In genomic region chr6:27281105-27281539, GRCh38 we compare ENCODE assay signal across 13 cellular contexts. TPM values are rescaled to one million over a fixed set of nuclear protein-coding genes. Genes with fewer than 3 reads are reported as not detected.
A peak's percentile ranks its signal among the peaks of the same experiment; 100 is the strongest.
DNase-seq lines count a peak whose midpoint lies in the region; ATAC-seq and TF ChIP-seq lines count a peak whose summit lies in the region.
"Had no signal": no experiment of that assay in that cellular context is flagged by ENCODE, and none has a peak within 500 bp of the region (broad histone marks: within the 10 kb centered on the region; RNA-seq: fewer than 3 reads in every experiment).

No MANE protein-coding gene starts in this region.

- H3K9ac ChIP-seq in PC-3 (ENCODE audit: low read length) (no peak overlapping the region), fibroblast of lung (ENCODE audit: insufficient read depth, low read length) (no peak overlapping the region), smooth muscle cell (ENCODE audit: low read depth) (no peak overlapping the region)

- TF ChIP-seq EP300 in ovary (IDR thresholded peaks at IDR 0.05): no peak

- no peak for TF ChIP-seq POLR2A in ovary (IDR thresholded peaks at IDR 0.05)

- peaks cover 6% of the 10 kb centered on the region for H3K4me1 Mint-ChIP-seq in T-helper 1 cell treated with Interleukin-12 subunit alpha and Interleukin-12 subunit beta and Interleukin-4 antibody, amounts not matched to agents 30 μg/mL and 1 μg/mL, for 36 hours (ENCODE audit: low read depth)
- H3K4me1 Mint-ChIP-seq: activated naive CD4-positive, alpha-beta T cell treated with anti-CD3 and anti-CD28 coated beads, Interleukin-2, amount 50 U/mL, for 24 hours had no signal

- POLR2A ChIA-PET in PC-3 (lab: Charles Lee; ENCODE audit: unreplicated experiment): no interaction called here

- H3K27me3 ChIP-seq in PC-3 (ENCODE audit: low read length): no peaks in the 10 kb centered on the region
- H3K27me3 ChIP-seq in fibroblast of lung (ENCODE audit: control insufficient read depth, insufficient read depth, low read length): peaks cover 12% of the 10 kb centered on the region
- no peaks in the 10 kb centered on the region for H3K27me3 ChIP-seq in smooth muscle cell (ENCODE audit: low read depth)
- no peaks in the 10 kb centered on the region for H3K27me3 ChIP-seq in ovary

- ATAC-seq in PC-3: no peak

- no TSS peak for BruUV-seq in PC-3 (replicated peaks; lab: Mats Ljungman, UMichigan)

- H3K36me3 ChIP-seq in PC-3 (ENCODE audit: low read depth, low read length) (no peaks in the 10 kb centered on the region), fibroblast of lung (ENCODE audit: control insufficient read depth, insufficient read depth, low read length) (no peaks in the 10 kb centered on the region), smooth muscle cell (ENCODE audit: low read depth) (no peaks in the 10 kb centered on the region), ovary (no peaks in the 10 kb centered on the region)

- H3K9me2 ChIP-seq in PC-3 (replicated peaks; ENCODE audit: low read length): no peaks in the 10 kb centered on the region

- WGBS in smooth muscle cell (ENCODE audit: low lambda C conversion rate): 5% methylated on average over 13 of the region's 13 CpGs
- WGBS in ovary, 3 donors: 7 to 12% (median 10%) methylated on average over 13 of the region's 13 CpGs

- no peaks in the 10 kb centered on the region for H3F3A ChIP-seq in PC-3 (ENCODE audit: low read length, unreplicated experiment)
- H3F3A ChIP-seq in smooth muscle cell (ENCODE audit: low read depth): no peaks in the 10 kb centered on the region

- DNase-seq in T-helper 1 cell: no peak
- DNase-seq in PC-3: no peak
- no peak for DNase-seq in fibroblast of lung (ENCODE audit: low read depth in 2 of 2)
- DNase-seq in smooth muscle cell (lab: John Stamatoyannopoulos, UW; ENCODE audit: unreplicated experiment): no peak
- no peak for DNase-seq in pons (ENCODE audit: low spot score)
- DNase-seq in ovary: no peak
- DNase-seq in foreskin fibroblast: no peak
- DNase-seq: activated CD4-positive, alpha-beta T cell treated with anti-CD3 and anti-CD28 coated beads for 48 hours; immature natural killer cell; stimulated activated CD4-positive, alpha-beta T cell treated with anti-CD3 and anti-CD28 coated beads, Interleukin-4, amount 100 ng/mL, for 24 hours had no signal

- peaks cover 72% of the 10 kb centered on the region for H3K27me3 Mint-ChIP-seq in T-helper 1 cell treated with Interleukin-12 subunit alpha and Interleukin-12 subunit beta and Interleukin-4 antibody, amounts not matched to agents 30 μg/mL and 1 μg/mL, for 36 hours (ENCODE audit: low read depth)

- peaks cover 51% of the 10 kb centered on the region for H3K9me3 Mint-ChIP-seq in T-helper 1 cell treated with Interleukin-12 subunit alpha and Interleukin-12 subunit beta and Interleukin-4 antibody, amounts not matched to agents 30 μg/mL and 1 μg/mL, for 36 hours

- H4K20me1 ChIP-seq in PC-3 (ENCODE audit: low read length) (no peaks in the 10 kb centered on the region), fibroblast of lung (ENCODE audit: control insufficient read depth, extremely low read depth, insufficient read depth, low read length) (no peaks in the 10 kb centered on the region), smooth muscle cell (ENCODE audit: low read depth) (no peaks in the 10 kb centered on the region)

- H3K4me1 ChIP-seq in PC-3 (ENCODE audit: insufficient read depth, low read length): peaks cover 3% of the 10 kb centered on the region
- H3K4me1 ChIP-seq in fibroblast of lung (ENCODE audit: control insufficient read depth, extremely low read depth, insufficient read depth, low read length): no peaks in the 10 kb centered on the region
- peaks cover 5% of the 10 kb centered on the region for H3K4me1 ChIP-seq in smooth muscle cell (ENCODE audit: low read depth)
- peaks cover 2% of the 10 kb centered on the region for H3K4me1 ChIP-seq in ovary (ENCODE audit: insufficient read depth)

- no peaks in the 10 kb centered on the region for H3K9me3 ChIP-seq in PC-3 (ENCODE audit: low read length)
- H3K9me3 ChIP-seq in fibroblast of lung (ENCODE audit: control insufficient read depth, insufficient read depth, low read depth, low read length): no peaks in the 10 kb centered on the region
- H3K9me3 ChIP-seq in smooth muscle cell (replicated peaks; ENCODE audit: low read depth): no peaks in the 10 kb centered on the region
- H3K9me3 ChIP-seq in ovary: peaks cover 0 to 5% of the 10 kb centered on the region in 2 donors

- H3K4me3 ChIP-seq in PC-3 (ENCODE audit: low read length) (peak overlapping the region; percentile 75), fibroblast of lung (replicated peaks in 1 of 4; ENCODE audit: control extremely low read depth in 1 of 4, insufficient read depth in 1 of 4, low read depth in 3 of 4, low read length in 4 of 4) (peak overlapping the region; percentile 37 to 76 (median 49)), smooth muscle cell (peak overlapping the region; percentile 74), ovary (no peak overlapping the region), foreskin fibroblast (ENCODE audit: low read depth in 1 of 2, low read length in 2 of 2) (peak overlapping the region in 1 of 2 donors; percentile 45)

- peak overlapping the region; percentile 41 for H3K27ac Mint-ChIP-seq in T-helper 1 cell treated with Interleukin-12 subunit alpha and Interleukin-12 subunit beta and Interleukin-4 antibody, amounts not matched to agents 30 μg/mL and 1 μg/mL, for 36 hours
- H3K27ac Mint-ChIP-seq: immature natural killer cell had no signal

- H3K27ac ChIP-seq in PC-3 (ENCODE audit: low read length) (no peak overlapping the region), fibroblast of lung (ENCODE audit: insufficient read depth, low read length) (no peak overlapping the region), smooth muscle cell (ENCODE audit: low read depth) (no peak overlapping the region), ovary (no peak overlapping the region)

- peaks cover 13% of the 10 kb centered on the region for H3K36me3 Mint-ChIP-seq in T-helper 1 cell treated with Interleukin-12 subunit alpha and Interleukin-12 subunit beta and Interleukin-4 antibody, amounts not matched to agents 30 μg/mL and 1 μg/mL, for 36 hours (ENCODE audit: low read depth)

- CTCF ChIA-PET in PC-3 (lab: Charles Lee): no interaction called here

- peak overlapping the region; percentile 83 for H3K4me2 ChIP-seq in PC-3 (ENCODE audit: low read length)
- peak overlapping the region; percentile 44 for H3K4me2 ChIP-seq in fibroblast of lung (ENCODE audit: extremely low read depth, insufficient read depth, low read length)
- H3K4me2 ChIP-seq in smooth muscle cell: peak overlapping the region; percentile 87

- TF ChIP-seq CTCF in PC-3 (conservative IDR thresholded peaks at IDR 0.05; ENCODE audit: low read depth, low read length): no peak
- TF ChIP-seq CTCF in fibroblast of lung (conservative IDR thresholded peaks at IDR 0.05 in 1 of 2, IDR thresholded peaks at IDR 0.05 in 1 of 2; ENCODE audit: low read depth in 1 of 2, low read length in 2 of 2): no peak
- no peak for TF ChIP-seq CTCF in smooth muscle cell (IDR thresholded peaks at IDR 0.05; ENCODE audit: borderline replicate concordance, insufficient read depth, poor library complexity, severe bottlenecking)
- no peak for TF ChIP-seq CTCF in ovary (IDR thresholded peaks at IDR 0.05)
- no peak for TF ChIP-seq CTCF in foreskin fibroblast (IDR thresholded peaks at IDR 0.05; ENCODE audit: low read depth, low read length)

- intact Hi-C loops in PC-3 (cut with micrococcal nuclease): no loop called here
- intact Hi-C loops in ovary (cut with DNase I): no loop called here

- no peak overlapping the region for H3K4me3 Mint-ChIP-seq in T-helper 1 cell treated with Interleukin-12 subunit alpha and Interleukin-12 subunit beta and Interleukin-4 antibody, amounts not matched to agents 30 μg/mL and 1 μg/mL, for 36 hours
- H3K4me3 Mint-ChIP-seq: activated naive CD4-positive, alpha-beta T cell treated with anti-CD3 and anti-CD28 coated beads, Interleukin-2, amount 50 U/mL, for 24 hours had no signal

- peak overlapping the region; percentile 76 for H2AFZ ChIP-seq in PC-3 (ENCODE audit: low read length)
- H2AFZ ChIP-seq in fibroblast of lung (ENCODE audit: low read length): no peak overlapping the region
- H2AFZ ChIP-seq in smooth muscle cell (ENCODE audit: low read depth): peak overlapping the region; percentile 92

- no peaks in the 10 kb centered on the region for H3K79me2 ChIP-seq in PC-3 (ENCODE audit: low read length)
- H3K79me2 ChIP-seq in fibroblast of lung (ENCODE audit: control insufficient read depth, insufficient read depth, low read length): no peaks in the 10 kb centered on the region
- H3K79me2 ChIP-seq in smooth muscle cell (ENCODE audit: low read depth): no peaks in the 10 kb centered on the region

RNA-seq across cellular contexts. Expression of gene POM121L2, which starts 31.0 kb away (rescaled TPM):
- not detected in 2 replicates for total RNA-seq in PC-3 (2014; rRNA removed)
- not detected in 2 replicates for total RNA-seq in fibroblast of lung
- polyA plus RNA-seq in fibroblast of lung: not detected in 2 replicates
- polyA plus RNA-seq in fibroblast of lung (2012): not detected in 2 replicates
- polyA minus RNA-seq in fibroblast of lung (ENCODE audit: low replicate concordance): not detected in 2 replicates
- not detected in 2 replicates for total RNA-seq in smooth muscle cell
- polyA plus RNA-seq in smooth muscle cell: not detected in 2 replicates
- under 1 TPM in 1 of 7 donors, not detected in 6; 0.05 TPM for total RNA-seq in ovary
- under 1 TPM in 1 of 2 donors, not detected in 1; 0.02 TPM for polyA plus RNA-seq in ovary
- total RNA-seq: subcutaneous adipose tissue had no signal
- polyA plus RNA-seq: immature natural killer cell had no signal

RNA-seq across cellular contexts. Expression of gene PRSS16, which starts 33.6 kb away (rescaled TPM):
- total RNA-seq in PC-3 (2014; rRNA removed) (7.3 and 15.9 TPM in 2 replicates), fibroblast of lung (not detected in 2 replicates), smooth muscle cell (3.3 and 7.6 TPM in 2 replicates), ovary (10 to 100 TPM in 1 of 7 donors, 1 to 10 TPM in 6; 1.7 to 16.9 (median 3.2) TPM)
- polyA plus RNA-seq in fibroblast of lung (0.15 TPM in 1 of 2 replicates, not detected in the other), smooth muscle cell (2.8 and 5.7 TPM in 2 replicates), ovary (1 to 10 TPM; 2.8 to 3.5 TPM)
- polyA plus RNA-seq in fibroblast of lung (2012): not detected in 2 replicates
- not detected in 2 replicates for polyA minus RNA-seq in fibroblast of lung (ENCODE audit: low replicate concordance)
